ENCODE assay signal across 1 cellular context in the genomic region with DNA sequence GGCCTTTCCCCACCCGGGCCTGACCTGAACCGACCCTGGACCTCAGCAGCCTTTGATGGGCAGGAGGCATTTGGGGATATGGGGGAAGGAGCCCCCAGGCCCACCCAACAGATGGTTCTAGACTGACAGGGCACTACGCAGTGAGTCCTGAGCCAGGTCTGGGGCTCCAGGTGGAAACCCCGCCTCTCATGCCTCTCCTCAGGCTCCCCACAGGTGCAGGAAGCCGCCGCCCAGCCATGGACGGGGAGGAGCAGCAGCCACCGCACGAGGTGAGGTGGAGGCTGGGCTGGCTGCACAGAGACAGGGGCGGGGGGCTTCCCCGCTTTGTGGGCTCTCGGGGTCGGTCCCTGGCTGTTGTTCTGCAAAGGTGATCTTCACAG.
TF ChIP-seq lines count a peak whose summit lies in the region.

No MANE protein-coding gene starts in this region.

TF ChIP-seq in SK-N-SH, 30 proteins besides CTCF, POLR2A, EP300 and RAD21:
- TF ChIP-seq, protein P1, sequence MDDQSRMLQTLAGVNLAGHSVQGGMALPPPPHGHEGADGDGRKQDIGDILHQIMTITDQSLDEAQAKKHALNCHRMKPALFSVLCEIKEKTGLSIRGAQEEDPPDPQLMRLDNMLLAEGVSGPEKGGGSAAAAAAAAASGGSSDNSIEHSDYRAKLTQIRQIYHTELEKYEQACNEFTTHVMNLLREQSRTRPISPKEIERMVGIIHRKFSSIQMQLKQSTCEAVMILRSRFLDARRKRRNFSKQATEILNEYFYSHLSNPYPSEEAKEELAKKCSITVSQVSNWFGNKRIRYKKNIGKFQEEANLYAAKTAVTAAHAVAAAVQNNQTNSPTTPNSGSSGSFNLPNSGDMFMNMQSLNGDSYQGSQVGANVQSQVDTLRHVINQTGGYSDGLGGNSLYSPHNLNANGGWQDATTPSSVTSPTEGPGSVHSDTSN (IDR thresholded peaks at IDR 0.05): no peak
